10 cellular contexts compared by ENCODE assay signal in genomic region chr2:216491757-216492635, GRCh38. TPM values are rescaled to one million over a fixed set of nuclear protein-coding genes. Genes with fewer than 3 reads are reported as not detected.
A peak's percentile ranks its signal among the peaks of the same experiment; 100 is the strongest.
DNase-seq lines count a peak whose midpoint lies in the region; ATAC-seq, FAIRE-seq and TF ChIP-seq lines count a peak whose summit lies in the region.
"Had no signal": no experiment of that assay in that cellular context is flagged by ENCODE, and none has a peak within 500 bp of the region (broad histone marks: within the 10 kb centered on the region; RNA-seq: fewer than 3 reads in every experiment).

No MANE protein-coding gene starts in this region.

- no peak for FAIRE-seq in D721Med (lab: Jason Lieb, UNC)

- peaks cover 54% of the 10 kb centered on the region for H3F3A ChIP-seq in SK-N-SH (replicated peaks; ENCODE audit: insufficient read depth)

- no peaks in the 10 kb centered on the region for H3K9me3 Mint-ChIP-seq in activated CD4-positive, alpha-beta T cell treated with anti-CD3 and anti-CD28 coated beads for 36 hours (ENCODE audit: low read depth)

- DNase-seq in SK-N-SH (no peak), superior temporal gyrus (ENCODE audit: extremely low spot score) (no peak), anterior cingulate cortex (lab: John Stamatoyannopoulos, UW) (no peak), D721Med (ENCODE audit: insufficient read length, low spot score) (no peak)
- DNase-seq in activated CD4-positive, alpha-beta T cell treated with anti-CD3 and anti-CD28 coated beads for 36 hours, result no peak
- DNase-seq: activated T-cell treated with anti-CD3 and anti-CD28 coated beads for 4 hours, NCI-H1092 treated with DMSO at 0.1 percent for 48 hours had no signal

- CTCF ChIA-PET in SK-N-SH (lab: Yijun Ruan, JAX), result interaction anchor here (1.0 kb wide), 1 partner anchor 27 kb away, joined by 3 read pairs; no protein-coding TSS in a partner anchor
- CTCF ChIA-PET in activated CD4-positive, alpha-beta T cell treated with anti-CD3 and anti-CD28 coated beads for 36 hours (lab: Charles Lee), result no interaction called here

- H3K79me2 ChIP-seq in ACC112 (ENCODE audit: control insufficient read depth, insufficient read depth, low read length, unreplicated experiment), result peaks cover 13% of the 10 kb centered on the region
- peaks cover 14% of the 10 kb centered on the region for H3K79me2 ChIP-seq in SK-N-SH (ENCODE audit: insufficient read depth)

- no peaks in the 10 kb centered on the region for H3K36me3 ChIP-seq in ACC112 (ENCODE audit: insufficient read depth, low read length)
- no peaks in the 10 kb centered on the region for H3K36me3 ChIP-seq in SK-N-SH (replicated peaks in 1 of 2; ENCODE audit: control insufficient read depth in 1 of 2, insufficient read depth in 2 of 2, low read length in 1 of 2)

- H3K9me3 ChIP-seq in SK-N-SH, result no peaks in the 10 kb centered on the region

- H2AFZ ChIP-seq in ACC112 (ENCODE audit: low read length, unreplicated experiment) (peak overlapping the region; percentile 63), SK-N-SH (ENCODE audit: low read depth) (peak overlapping the region; percentile 80)

- 68% methylated on average over 9 of the region's 10 CpGs for WGBS in SK-N-SH (ENCODE audit: low lambda C conversion rate)

- H3K27ac ChIP-seq in ACC112 (ENCODE audit: low read depth, low read length), result peak overlapping the region; percentile 76
- H3K27ac ChIP-seq in SK-N-SH (ENCODE audit: low read depth in 2 of 2, low read length in 1 of 2), result peak overlapping the region; percentile 72 to 94

- H3K4me1 ChIP-seq in ACC112 (ENCODE audit: control insufficient read depth, insufficient read depth, low read length, unreplicated experiment) (peaks cover 59% of the 10 kb centered on the region), SK-N-SH (ENCODE audit: control insufficient read depth in 1 of 2, insufficient read depth in 2 of 2, low read depth in 1 of 2, low read length in 1 of 2) (peaks cover 7 to 58% of the 10 kb centered on the region in 2 experiments; a peak in 3 of 4 replicates)

- H3K9me2 ChIP-seq in SK-N-SH, result no peaks in the 10 kb centered on the region

- H3K27me3 ChIP-seq in ACC112 (ENCODE audit: insufficient read depth, low read length), result no peaks in the 10 kb centered on the region
- H3K27me3 ChIP-seq in SK-N-SH (ENCODE audit: insufficient read depth), result no peaks in the 10 kb centered on the region

- H4K20me1 ChIP-seq in SK-N-SH (ENCODE audit: insufficient read depth), result no peaks in the 10 kb centered on the region

- no peak overlapping the region for H3K4me3 Mint-ChIP-seq in activated CD4-positive, alpha-beta T cell treated with anti-CD3 and anti-CD28 coated beads for 36 hours

- peaks cover 1% of the 10 kb centered on the region for H3K36me3 Mint-ChIP-seq in activated CD4-positive, alpha-beta T cell treated with anti-CD3 and anti-CD28 coated beads for 36 hours (ENCODE audit: low read depth)

- H3K4me1 Mint-ChIP-seq in activated CD4-positive, alpha-beta T cell treated with anti-CD3 and anti-CD28 coated beads for 36 hours, result peaks cover 4% of the 10 kb centered on the region

- intact Hi-C loops in activated CD4-positive, alpha-beta T cell treated with anti-CD3 and anti-CD28 coated beads for 36 hours (cut with DNase I, micrococcal nuclease), result loop anchor here in 1 of 2 experiments (10.0 kb wide), 1 partner anchor 287 kb away; no protein-coding TSS in a partner anchor

- no peak for TF ChIP-seq RAD21 in SK-N-SH (IDR thresholded peaks at IDR 0.05; ENCODE audit: low read length)

- POLR2A ChIA-PET in SK-N-SH (lab: Yijun Ruan, JAX), result interaction anchor here (0.6 kb wide), 1 partner anchor 254 kb away, joined by 3 read pairs; no protein-coding TSS in a partner anchor
- POLR2A ChIA-PET in activated CD4-positive, alpha-beta T cell treated with anti-CD3 and anti-CD28 coated beads for 36 hours (lab: Charles Lee), result no interaction called here

- H3K9ac ChIP-seq in SK-N-SH, result peak overlapping the region; percentile 61

- H3K4me3 ChIP-seq in ACC112 (ENCODE audit: low read depth, low read length), result peak overlapping the region; percentile 36; the same call in 1 of the 2 replicates
- H3K4me3 ChIP-seq in SK-N-SH (ENCODE audit: low read depth in 2 of 2, low read length in 1 of 2), result no peak overlapping the region

- H3K27me3 Mint-ChIP-seq in activated CD4-positive, alpha-beta T cell treated with anti-CD3 and anti-CD28 coated beads for 36 hours, result no peaks in the 10 kb centered on the region

- TF ChIP-seq EP300 in SK-N-SH (IDR thresholded peaks at IDR 0.05; ENCODE audit: borderline replicate concordance in 1 of 2, low read depth in 1 of 2, low read length in 1 of 2), result no peak

- peak overlapping the region; percentile 64 for H3K4me2 ChIP-seq in SK-N-SH

- H3K27ac Mint-ChIP-seq in activated CD4-positive, alpha-beta T cell treated with anti-CD3 and anti-CD28 coated beads for 36 hours, result no peak overlapping the region

- peak; percentile 62 for ATAC-seq in GM19328 (IDR thresholded peaks at IDR 0.05; ENCODE audit: unreplicated experiment)
- ATAC-seq in HG03108 (IDR thresholded peaks at IDR 0.05; ENCODE audit: unreplicated experiment), result peak; percentile 51
- no peak for ATAC-seq in activated CD4-positive, alpha-beta T cell treated with anti-CD3 and anti-CD28 coated beads for 36 hours

- no peak for TF ChIP-seq CTCF in SK-N-SH (IDR thresholded peaks at IDR 0.05)
- TF ChIP-seq CTCF in D721Med (IDR thresholded peaks at IDR 0.05; ENCODE audit: insufficient read depth, missing control alignments), result no peak

TF ChIP-seq in SK-N-SH, 30 proteins besides CTCF, POLR2A, EP300 and RAD21:
- no peak for TF ChIP-seq FOXJ3 (CRISPR knock-in tag; IDR thresholded peaks at IDR 0.05)
- TF ChIP-seq TCF12 (IDR thresholded peaks at IDR 0.05), result no peak
- no peak for TF ChIP-seq RCOR1 (IDR thresholded peaks at IDR 0.05; ENCODE audit: low read length)

RNA-seq across cellular contexts. Expression of gene RPL37A, which starts 6.6 kb away (rescaled TPM):
- 2,018 and 3,014 TPM in 2 replicates for polyA plus RNA-seq in SK-N-SH (2012; rRNA removed)
- polyA plus RNA-seq in SK-N-SH (2012; cell fraction: cytosol; rRNA removed), result 1,664 and 2,199 TPM in 2 replicates
- polyA plus RNA-seq in SK-N-SH (2012; cell fraction: nucleus; rRNA removed), result 828 and 1,169 TPM in 2 replicates
- total RNA-seq in activated CD4-positive, alpha-beta T cell treated with anti-CD3 and anti-CD28 coated beads for 36 hours, result 1,000 to 10,000 TPM; 3,228 to 4,134 TPM
